ENCODE assay signal across 32 cellular contexts in the genomic region with DNA sequence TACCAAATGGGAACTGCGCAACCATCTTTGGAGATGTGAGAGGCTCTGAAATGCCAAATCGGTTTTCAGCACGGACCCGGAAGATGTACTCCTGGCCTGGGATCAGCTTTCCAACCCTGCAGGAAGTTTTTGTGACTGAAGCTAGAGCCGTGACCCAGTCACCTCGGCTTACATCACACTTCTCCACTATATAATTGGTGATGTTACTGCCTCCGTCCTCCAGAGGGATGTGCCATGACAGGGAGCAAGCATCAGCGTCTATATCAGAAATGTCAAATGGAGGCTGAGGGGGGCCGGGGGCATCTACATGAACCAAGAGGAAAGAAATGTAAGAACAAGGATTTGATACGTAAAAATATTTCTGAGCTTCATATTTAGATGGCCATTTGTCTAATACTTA.
"Had no signal": no experiment of that assay in that cellular context is flagged by ENCODE, and none has a peak within 500 bp of the region (broad histone marks: within the 10 kb centered on the region; RNA-seq: fewer than 3 reads in every experiment).

No MANE protein-coding gene starts in this region.

- H3K27ac ChIP-seq: ascending aorta, breast epithelium, epithelial cell of prostate, esophagus squamous epithelium, gastroesophageal sphincter, WERI-Rb-1 had no signal

- H3K27me3 ChIP-seq: ascending aorta, breast epithelium, esophagus squamous epithelium, gastroesophageal sphincter had no signal

- H3K36me3 ChIP-seq: breast epithelium had no signal

- H3K4me3 ChIP-seq: ascending aorta, breast epithelium, esophagus squamous epithelium, gastroesophageal sphincter had no signal

- DNase-seq: activated CD4-positive, alpha-beta memory T cell treated with anti-CD3 and anti-CD28 coated beads for 36 hours; activated CD4-positive, alpha-beta T cell treated with anti-CD3 and anti-CD28 coated beads for 36 hours; activated CD4-positive, alpha-beta T cell treated with anti-CD3 and anti-CD28 coated beads, Interleukin-2, amount 10 ng/mL, durations not matched to agents 24 days and 14 days; activated CD4-positive, CD25-positive, alpha-beta regulatory T cell; activated CD4-positive, CD25-positive, alpha-beta regulatory T cell treated with anti-CD3 and anti-CD28 coated beads, Interleukin-2, amount 50 U/mL, for 72 hours; activated CD8-positive, alpha-beta memory T cell treated with anti-CD3 and anti-CD28 coated beads, Interleukin-2, amount 50 U/mL, for 48 hours; activated gamma-delta T cell; activated naive CD4-positive, alpha-beta T cell; activated naive CD4-positive, alpha-beta T cell treated with anti-CD3 and anti-CD28 coated beads, Interleukin-2, amount 10 ng/mL, durations not matched to agents 7 days and 5 days; activated naive CD8-positive, alpha-beta T cell treated with anti-CD3 and anti-CD28 coated beads, Interleukin-2, amount 10 ng/mL, durations not matched to agents 7 days and 5 days; activated T-cell treated with anti-CD3 and anti-CD28 coated beads for 4 hours; activated T-cell treated with anti-CD3 and anti-CD28 coated beads, Interleukin-2, amount 50 U/mL, for 24 hours; activated T-cell treated with anti-CD3 and anti-CD28 coated beads, Interleukin-2, amount 50 U/mL, for 72 hours; caudate nucleus; cortex of kidney; effector CD8-positive, alpha-beta T cell; esophagus squamous epithelium; foreskin melanocyte; T-helper 1 cell; T-helper 17 cell; T1000; WERI-Rb-1 had no signal

- H3K4me3 Mint-ChIP-seq: activated CD4-positive, alpha-beta memory T cell treated with anti-CD3 and anti-CD28 coated beads for 36 hours; activated CD4-positive, alpha-beta T cell treated with anti-CD3 and anti-CD28 coated beads for 36 hours; activated CD4-positive, alpha-beta T cell treated with anti-CD3 and anti-CD28 coated beads, Interleukin-2, amount 10 ng/mL, durations not matched to agents 24 days and 14 days; activated naive CD4-positive, alpha-beta T cell treated with anti-CD3 and anti-CD28 coated beads, Interleukin-2, amount 10 ng/mL, durations not matched to agents 7 days and 5 days; activated naive CD8-positive, alpha-beta T cell treated with anti-CD3 and anti-CD28 coated beads, Interleukin-2, amount 10 ng/mL, durations not matched to agents 7 days and 5 days; activated T-cell treated with anti-CD3 and anti-CD28 coated beads, Interleukin-2, amount 50 U/mL, for 24 hours; activated T-cell treated with anti-CD3 and anti-CD28 coated beads, Interleukin-2, amount 50 U/mL, for 72 hours; brain; T-helper 17 cell; T-helper 2 cell treated with Interferon-gamma antibody and Interleukin-4, amounts not matched to agents 5 μg/mL and 100 μg/mL, for 36 hours had no signal

- H3K9me3 ChIP-seq: ascending aorta, breast epithelium, esophagus squamous epithelium, gastroesophageal sphincter had no signal

- ATAC-seq: activated CD4-positive, alpha-beta T cell treated with anti-CD3 and anti-CD28 coated beads for 36 hours; activated naive CD4-positive, alpha-beta T cell treated with anti-CD3 and anti-CD28 coated beads, Interleukin-2, amount 50 U/mL, for 72 hours; activated T-cell treated with anti-CD3 and anti-CD28 coated beads, Interleukin-2, amount 50 U/mL, for 72 hours; gastroesophageal sphincter; T-helper 17 cell had no signal

- H3K4me1 Mint-ChIP-seq: activated CD4-positive, alpha-beta T cell treated with anti-CD3 and anti-CD28 coated beads for 36 hours; activated naive CD4-positive, alpha-beta T cell treated with anti-CD3 and anti-CD28 coated beads, Interleukin-2, amount 10 ng/mL, durations not matched to agents 7 days and 5 days; activated naive CD8-positive, alpha-beta T cell treated with anti-CD3 and anti-CD28 coated beads, Interleukin-2, amount 10 ng/mL, durations not matched to agents 7 days and 5 days; brain had no signal

- H3K9me3 Mint-ChIP-seq: activated CD4-positive, alpha-beta memory T cell treated with anti-CD3 and anti-CD28 coated beads for 36 hours; activated naive CD4-positive, alpha-beta T cell treated with anti-CD3 and anti-CD28 coated beads, Interleukin-2, amount 10 ng/mL, durations not matched to agents 7 days and 5 days; activated naive CD4-positive, alpha-beta T cell treated with anti-CD3 and anti-CD28 coated beads, Interleukin-2, amount 50 U/mL, for 72 hours; activated naive CD8-positive, alpha-beta T cell treated with anti-CD3 and anti-CD28 coated beads, Interleukin-2, amount 10 ng/mL, durations not matched to agents 7 days and 5 days; activated T-cell treated with anti-CD3 and anti-CD28 coated beads, Interleukin-2, amount 50 U/mL, for 72 hours; brain; T-helper 2 cell treated with Interferon-gamma antibody and Interleukin-4, amounts not matched to agents 5 μg/mL and 100 μg/mL, for 36 hours had no signal

- H3K4me1 ChIP-seq: ascending aorta, breast epithelium, esophagus squamous epithelium, gastroesophageal sphincter had no signal

- H3K27me3 Mint-ChIP-seq: activated CD4-positive, alpha-beta memory T cell treated with anti-CD3 and anti-CD28 coated beads for 36 hours; activated CD4-positive, alpha-beta T cell treated with anti-CD3 and anti-CD28 coated beads for 36 hours; activated CD4-positive, alpha-beta T cell treated with anti-CD3 and anti-CD28 coated beads, Interleukin-2, amount 10 ng/mL, durations not matched to agents 24 days and 14 days; activated naive CD4-positive, alpha-beta T cell treated with anti-CD3 and anti-CD28 coated beads, Interleukin-2, amount 10 ng/mL, durations not matched to agents 7 days and 5 days; activated naive CD8-positive, alpha-beta T cell treated with anti-CD3 and anti-CD28 coated beads, Interleukin-2, amount 10 ng/mL, durations not matched to agents 7 days and 5 days; activated T-cell treated with anti-CD3 and anti-CD28 coated beads, Interleukin-2, amount 50 U/mL, for 24 hours; T-helper 17 cell had no signal

- H3K27ac Mint-ChIP-seq: activated CD4-positive, alpha-beta memory T cell treated with anti-CD3 and anti-CD28 coated beads for 36 hours; activated CD4-positive, alpha-beta T cell treated with anti-CD3 and anti-CD28 coated beads for 36 hours; activated CD4-positive, alpha-beta T cell treated with anti-CD3 and anti-CD28 coated beads, Interleukin-2, amount 10 ng/mL, durations not matched to agents 24 days and 14 days; activated naive CD4-positive, alpha-beta T cell treated with anti-CD3 and anti-CD28 coated beads, Interleukin-2, amount 10 ng/mL, durations not matched to agents 7 days and 5 days; activated naive CD4-positive, alpha-beta T cell treated with anti-CD3 and anti-CD28 coated beads, Interleukin-2, amount 50 U/mL, for 72 hours; activated naive CD8-positive, alpha-beta T cell treated with anti-CD3 and anti-CD28 coated beads, Interleukin-2, amount 10 ng/mL, durations not matched to agents 7 days and 5 days; activated T-cell treated with anti-CD3 and anti-CD28 coated beads, Interleukin-2, amount 50 U/mL, for 24 hours; activated T-cell treated with anti-CD3 and anti-CD28 coated beads, Interleukin-2, amount 50 U/mL, for 72 hours; brain; T-helper 17 cell; T-helper 2 cell treated with Interferon-gamma antibody and Interleukin-4, amounts not matched to agents 5 μg/mL and 100 μg/mL, for 36 hours had no signal

- FAIRE-seq: colon, endometrium, endothelial cell of umbilical vein had no signal
